Comparison of ENCODE assay signal across 26 cellular contexts in genomic region chr17:17189559-17189958, GRCh38. TPM values are rescaled to one million over a fixed set of nuclear protein-coding genes. Genes with fewer than 3 reads are reported as not detected.
A peak's percentile ranks its signal among the peaks of the same experiment; 100 is the strongest.
DNase-seq lines count a peak whose midpoint lies in the region; TF ChIP-seq lines count a peak whose summit lies in the region.
"Had no signal": no experiment of that assay in that cellular context is flagged by ENCODE, and none has a peak within 500 bp of the region (broad histone marks: within the 10 kb centered on the region; RNA-seq: fewer than 3 reads in every experiment).

No MANE protein-coding gene starts in this region.

- H3K4me3 ChIP-seq in stomach smooth muscle (ENCODE audit: low read length in 2 of 2) (no peak overlapping the region), Karpas-422 (ENCODE audit: low read length) (no peak overlapping the region)
- H3K4me3 ChIP-seq: heart right ventricle, SJSA1 had no signal

- H3K9me3 Mint-ChIP-seq in activated CD4-positive, alpha-beta T cell treated with anti-CD3 and anti-CD28 coated beads, Interleukin-2, amount 10 ng/mL, durations not matched to agents 7 days and 5 days: no peaks in the 10 kb centered on the region
- H3K9me3 Mint-ChIP-seq in mesothelial cell of epicardium: no peaks in the 10 kb centered on the region
- H3K9me3 Mint-ChIP-seq: activated naive CD4-positive, alpha-beta T cell treated with anti-CD3 and anti-CD28 coated beads, Interleukin-2, amount 50 U/mL, for 24 hours; activated T-cell treated with anti-CD3 and anti-CD28 coated beads, Interleukin-2, amount 50 U/mL, for 72 hours had no signal

- DNase-seq in activated CD4-positive, alpha-beta T cell treated with anti-CD3 and anti-CD28 coated beads, Interleukin-2, amount 10 ng/mL, durations not matched to agents 7 days and 5 days: no peak
- DNase-seq in activated CD4-positive, alpha-beta T cell treated with anti-CD3 and anti-CD28 coated beads for 48 hours: no peak
- no peak for DNase-seq in RWPE1 (ENCODE audit: low spot score)
- no peak for DNase-seq in mesothelial cell of epicardium (ENCODE audit: low spot score in 2 of 2, unreplicated experiment in 2 of 2)
- no peak for DNase-seq in stimulated activated CD4-positive, alpha-beta T cell treated with anti-CD3 and anti-CD28 coated beads, Interleukin-1b, Interleukin-23, amount 100 ng/mL, for 48 hours
- DNase-seq in Karpas-422: no peak
- DNase-seq in NCI-H226: no peak
- DNase-seq: activated CD4-positive, alpha-beta T cell treated with anti-CD3 and anti-CD28 coated beads for 36 hours; activated T-cell treated with anti-CD3 and anti-CD28 coated beads, Interleukin-2, amount 50 U/mL, for 72 hours; AML-193; dermis blood vessel endothelial cell; DMS53; GDM1; heart right ventricle; KBM-7; left cardiac atrium; mesenchymal stem cell; naive thymus-derived CD4-positive, alpha-beta T cell; NCI-H146; NCI-H510A treated with DMSO at 0.1 percent for 48 hours; occipital lobe; stimulated activated CD4-positive, alpha-beta T cell treated with anti-CD3 and anti-CD28 coated beads, Interleukin-4, amount 100 ng/mL, for 24 hours; stimulated activated naive CD4-positive, alpha-beta T cell had no signal

- H3K9me2 ChIP-seq in Karpas-422 (replicated peaks; ENCODE audit: insufficient read depth, low read length): no peaks in the 10 kb centered on the region

- POLR2A ChIA-PET in activated CD4-positive, alpha-beta T cell treated with anti-CD3 and anti-CD28 coated beads, Interleukin-2, amount 10 ng/mL, durations not matched to agents 7 days and 5 days (lab: Charles Lee): interaction anchor here (0.6 kb wide), 1 partner anchor 40 kb away, joined by 5 read pairs; no protein-coding TSS in a partner anchor
- POLR2A ChIA-PET in RWPE1 (lab: Yijun Ruan, JAX; ENCODE audit: low non-redundant PET): no interaction called here

- H3K27ac Mint-ChIP-seq in activated CD4-positive, alpha-beta T cell treated with anti-CD3 and anti-CD28 coated beads, Interleukin-2, amount 10 ng/mL, durations not matched to agents 7 days and 5 days: peak overlapping the region; percentile 46
- H3K27ac Mint-ChIP-seq in mesothelial cell of epicardium: peak overlapping the region; percentile 53
- H3K27ac Mint-ChIP-seq: activated CD4-positive, alpha-beta T cell treated with anti-CD3 and anti-CD28 coated beads for 36 hours; activated naive CD4-positive, alpha-beta T cell treated with anti-CD3 and anti-CD28 coated beads, Interleukin-2, amount 50 U/mL, for 24 hours; activated T-cell treated with anti-CD3 and anti-CD28 coated beads, Interleukin-2, amount 50 U/mL, for 72 hours had no signal

- H3K4me2 ChIP-seq in Karpas-422 (ENCODE audit: low read depth, low read length, poor library complexity, severe bottlenecking): no peak overlapping the region

- H3K36me3 Mint-ChIP-seq in activated CD4-positive, alpha-beta T cell treated with anti-CD3 and anti-CD28 coated beads, Interleukin-2, amount 10 ng/mL, durations not matched to agents 7 days and 5 days (ENCODE audit: low read depth): peaks cover 40% of the 10 kb centered on the region
- H3K36me3 Mint-ChIP-seq in mesothelial cell of epicardium: peaks cover 8% of the 10 kb centered on the region

- H3K9ac ChIP-seq in stomach smooth muscle (ENCODE audit: low read length in 2 of 2) (no peak overlapping the region), Karpas-422 (ENCODE audit: low read length) (no peak overlapping the region)

- H4K20me1 ChIP-seq in Karpas-422 (ENCODE audit: insufficient read depth, low read depth, low read length): no peaks in the 10 kb centered on the region

- no peak overlapping the region for H3K4me3 Mint-ChIP-seq in activated CD4-positive, alpha-beta T cell treated with anti-CD3 and anti-CD28 coated beads, Interleukin-2, amount 10 ng/mL, durations not matched to agents 7 days and 5 days
- H3K4me3 Mint-ChIP-seq in mesothelial cell of epicardium: no peak overlapping the region
- H3K4me3 Mint-ChIP-seq: activated CD4-positive, alpha-beta T cell treated with anti-CD3 and anti-CD28 coated beads for 36 hours; activated naive CD4-positive, alpha-beta T cell treated with anti-CD3 and anti-CD28 coated beads, Interleukin-2, amount 50 U/mL, for 24 hours; activated T-cell treated with anti-CD3 and anti-CD28 coated beads, Interleukin-2, amount 50 U/mL, for 72 hours; naive thymus-derived CD4-positive, alpha-beta T cell had no signal

- H3K4me1 ChIP-seq in stomach smooth muscle (ENCODE audit: control insufficient read depth, insufficient read depth, low read length): peaks cover 30% of the 10 kb centered on the region
- H3K4me1 ChIP-seq in Karpas-422 (ENCODE audit: low read length): no peaks in the 10 kb centered on the region

- peak overlapping the region; percentile 39 for H3K27ac ChIP-seq in RWPE1
- peak overlapping the region; percentile 41 for H3K27ac ChIP-seq in stomach smooth muscle (ENCODE audit: low read length)
- no peak overlapping the region for H3K27ac ChIP-seq in Karpas-422 (ENCODE audit: low read length)
- H3K27ac ChIP-seq: SJSA1 had no signal

- H3K36me3 ChIP-seq in stomach smooth muscle (ENCODE audit: control insufficient read depth in 2 of 2, insufficient read depth in 2 of 2, low read length in 2 of 2): peaks cover 0 to 11% of the 10 kb centered on the region in 2 donors
- H3K36me3 ChIP-seq in Karpas-422 (ENCODE audit: insufficient read depth, low read length): no peaks in the 10 kb centered on the region

- H3K9me3 ChIP-seq in stomach smooth muscle (ENCODE audit: control insufficient read depth in 2 of 2, low read length in 2 of 2) (no peaks in the 10 kb centered on the region), Karpas-422 (ENCODE audit: low read length) (no peaks in the 10 kb centered on the region)
- H3K9me3 ChIP-seq: heart right ventricle, SJSA1 had no signal

- no peak for TF ChIP-seq CTCF in RWPE1 (conservative IDR thresholded peaks at IDR 0.05; ENCODE audit: low read depth)
- no peak for TF ChIP-seq CTCF in mesothelial cell of epicardium (IDR thresholded peaks at IDR 0.05; ENCODE audit: unreplicated experiment)

- H3K4me1 Mint-ChIP-seq in activated CD4-positive, alpha-beta T cell treated with anti-CD3 and anti-CD28 coated beads, Interleukin-2, amount 10 ng/mL, durations not matched to agents 7 days and 5 days: peaks cover 41% of the 10 kb centered on the region
- H3K4me1 Mint-ChIP-seq in mesothelial cell of epicardium: peaks cover 45% of the 10 kb centered on the region

- no peaks in the 10 kb centered on the region for H3K79me2 ChIP-seq in Karpas-422 (ENCODE audit: low read length)

- H3K27me3 ChIP-seq in stomach smooth muscle (ENCODE audit: control insufficient read depth in 1 of 2, insufficient read depth in 2 of 2, low read length in 2 of 2) (no peaks in the 10 kb centered on the region), Karpas-422 (ENCODE audit: low read length) (no peaks in the 10 kb centered on the region)
- H3K27me3 ChIP-seq: heart right ventricle, SJSA1 had no signal

- no peaks in the 10 kb centered on the region for H3K27me3 Mint-ChIP-seq in activated CD4-positive, alpha-beta T cell treated with anti-CD3 and anti-CD28 coated beads, Interleukin-2, amount 10 ng/mL, durations not matched to agents 7 days and 5 days
- no peaks in the 10 kb centered on the region for H3K27me3 Mint-ChIP-seq in mesothelial cell of epicardium (ENCODE audit: low read depth)
- H3K27me3 Mint-ChIP-seq: activated CD4-positive, alpha-beta T cell treated with anti-CD3 and anti-CD28 coated beads for 36 hours; activated naive CD4-positive, alpha-beta T cell treated with anti-CD3 and anti-CD28 coated beads, Interleukin-2, amount 50 U/mL, for 24 hours; naive thymus-derived CD4-positive, alpha-beta T cell had no signal

- CTCF ChIA-PET in activated CD4-positive, alpha-beta T cell treated with anti-CD3 and anti-CD28 coated beads, Interleukin-2, amount 10 ng/mL, durations not matched to agents 7 days and 5 days (lab: Charles Lee): interaction anchor here (0.7 to 1.9 kb wide), 5 partner anchors 12 to 78 kb away, joined by 3 to 7 read pairs (median 3); no protein-coding TSS in a partner anchor
- CTCF ChIA-PET in RWPE1 (lab: Yijun Ruan, JAX): interaction anchor here (0.7 kb wide), 1 partner anchor 24 kb away, joined by 5 read pairs; no protein-coding TSS in a partner anchor

- H2AFZ ChIP-seq in Karpas-422 (ENCODE audit: low read length): no peak overlapping the region

RNA-seq across cellular contexts. Expression of gene PLD6, which starts 16.6 kb away (rescaled TPM):
- 10 to 100 TPM; 10.9 to 11.8 TPM for total RNA-seq in activated CD4-positive, alpha-beta T cell treated with anti-CD3 and anti-CD28 coated beads, Interleukin-2, amount 10 ng/mL, durations not matched to agents 7 days and 5 days
- total RNA-seq in mesothelial cell of epicardium: 1.7 to 2.4 TPM (median 2.3 TPM) in 3 replicates
- total RNA-seq in Karpas-422 (2014; rRNA removed; shearing (Covaris generic); ENCODE audit: low replicate concordance): 0.14 TPM in 1 of 2 replicates, not detected in the other

RNA-seq across cellular contexts. Expression of gene FLCN, which starts 47.4 kb away (rescaled TPM):
- 10 to 100 TPM; 39.4 to 48.0 TPM for total RNA-seq in activated CD4-positive, alpha-beta T cell treated with anti-CD3 and anti-CD28 coated beads, Interleukin-2, amount 10 ng/mL, durations not matched to agents 7 days and 5 days
- 50.4 to 57.2 TPM (median 53.0 TPM) in 3 replicates for total RNA-seq in mesothelial cell of epicardium
- total RNA-seq in Karpas-422 (2014; rRNA removed; shearing (Covaris generic); ENCODE audit: low replicate concordance): 15.6 and 21.5 TPM in 2 replicates
